24 cellular contexts compared by ENCODE assay signal in the genomic region with DNA sequence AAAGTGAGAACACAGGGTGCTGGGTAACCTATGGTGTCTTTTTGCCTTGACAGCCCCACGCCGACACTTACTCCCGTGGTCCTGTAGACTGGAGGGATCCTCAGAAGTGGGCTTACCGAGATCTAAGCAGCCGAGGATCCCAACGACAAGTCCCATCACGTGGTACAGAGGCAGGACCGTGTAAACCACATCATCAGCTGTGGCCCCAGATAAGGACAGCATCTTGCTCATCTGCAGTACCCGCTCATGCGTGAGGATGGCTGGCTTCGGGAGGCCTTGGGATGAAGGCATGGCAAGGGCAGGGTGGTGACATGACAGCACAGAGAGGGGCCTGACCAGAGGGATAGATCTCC. TPM values are rescaled to one million over a fixed set of nuclear protein-coding genes. Genes with fewer than 3 reads are reported as not detected.
DNase-seq lines count a peak whose midpoint lies in the region; ATAC-seq, FAIRE-seq and TF ChIP-seq lines count a peak whose summit lies in the region.
"Had no signal": no experiment of that assay in that cellular context is flagged by ENCODE, and none has a peak within 500 bp of the region (broad histone marks: within the 10 kb centered on the region; RNA-seq: fewer than 3 reads in every experiment).

No MANE protein-coding gene starts in this region.

- H3K36me3 ChIP-seq in right lobe of liver (no peaks in the 10 kb centered on the region), uterus (no peaks in the 10 kb centered on the region), small intestine (ENCODE audit: control insufficient read depth in 2 of 2, insufficient read depth in 2 of 2, low read length in 2 of 2) (no peaks in the 10 kb centered on the region)

- POLR2A ChIA-PET in MCF 10A (lab: Yijun Ruan, JAX) = no interaction called here

- H3K27ac ChIP-seq in right lobe of liver = peak overlapping the region; percentile 53 to 97 (median 92)
- H3K27ac ChIP-seq in uterus = no peak overlapping the region
- H3K27ac ChIP-seq in small intestine (ENCODE audit: low read depth in 1 of 2, low read length in 1 of 2) = no peak overlapping the region
- H3K27ac ChIP-seq: 22Rv1 had no signal

- no peak for DNase-seq in activated T-cell treated with anti-CD3 and anti-CD28 coated beads, Interleukin-2, amount 50 U/mL, for 72 hours
- DNase-seq in activated T-cell treated with anti-CD3 and anti-CD28 coated beads, Interleukin-2, amount 50 U/mL, for 48 hours = no peak
- DNase-seq in right lobe of liver = no peak
- DNase-seq in GM12892 (ENCODE audit: insufficient read length) = no peak
- DNase-seq in uterus = no peak
- no peak for DNase-seq in MCF 10A (ENCODE audit: unreplicated experiment)
- DNase-seq in small intestine = no peak
- DNase-seq: AML-193, COR-L47, GOT3, KG1, MV-4-11, NCI-H1694 treated with DMSO at 0.1 percent for 48 hours, NCI-H2107, NCI-H510A, NCI-H748 treated with DMSO at 0.1 percent for 48 hours, RPMI8226, SIG-M5 had no signal

- CTCF ChIA-PET in MCF 10A (lab: Yijun Ruan, JAX) = interaction anchor here (1.5 to 1.8 kb wide), 2 partner anchors 9 to 34 kb away, joined by 3 read pairs; partner anchors contain the start of gene TRIM28

- no peak for FAIRE-seq in GM12892 (lab: Jason Lieb, UNC)
- no peak for FAIRE-seq in small intestine (lab: Jason Lieb, UNC)
- FAIRE-seq: G401.6, GM12878 had no signal

- H3K4me1 ChIP-seq in right lobe of liver (peaks cover 0 to 68% (median 21%) of the 10 kb centered on the region in 4 donors), uterus (no peaks in the 10 kb centered on the region), small intestine (ENCODE audit: control insufficient read depth in 2 of 2, insufficient read depth in 1 of 2, low read depth in 1 of 2, low read length in 1 of 2) (peaks cover 4% of the 10 kb centered on the region in 2 donors)

- TF ChIP-seq CTCF in right lobe of liver (IDR thresholded peaks at IDR 0.05) (no peak), uterus (IDR thresholded peaks at IDR 0.05) (no peak), MCF 10A (IDR thresholded peaks at IDR 0.05; ENCODE audit: unreplicated experiment) (no peak)

- no peak for ATAC-seq in activated T-cell treated with anti-CD3 and anti-CD28 coated beads, Interleukin-2, amount 50 U/mL, for 72 hours (replicated peaks in 1 of 2)
- no peak for ATAC-seq in activated T-helper 17 cell treated with anti-CD3 and anti-CD28 coated beads, Interleukin-2, amount 50 U/mL, for 72 hours (replicated peaks)
- peak in 2 of 4 donors; percentile 0 for ATAC-seq in right lobe of liver
- ATAC-seq: GM12878, HCT116, SK-N-SH treated with all-trans-retinoic acid at 6 μM for 48 hours had no signal

- peak overlapping the region; percentile 22 for H3K27ac Mint-ChIP-seq in activated T-cell treated with anti-CD3 and anti-CD28 coated beads, Interleukin-2, amount 50 U/mL, for 72 hours
- H3K27ac Mint-ChIP-seq in activated T-helper 17 cell treated with anti-CD3 and anti-CD28 coated beads, Interleukin-2, amount 50 U/mL, for 72 hours = peak overlapping the region; percentile 41
- H3K27ac Mint-ChIP-seq in MCF 10A (ENCODE audit: low read depth, unreplicated experiment) = no peak overlapping the region

- peaks cover 0 to 6% of the 10 kb centered on the region in 2 donors for H3K36me3 Mint-ChIP-seq in activated T-cell treated with anti-CD3 and anti-CD28 coated beads, Interleukin-2, amount 50 U/mL, for 72 hours (ENCODE audit: insufficient read depth in 2 of 2)
- peaks cover 2% of the 10 kb centered on the region for H3K36me3 Mint-ChIP-seq in activated T-helper 17 cell treated with anti-CD3 and anti-CD28 coated beads, Interleukin-2, amount 50 U/mL, for 72 hours (ENCODE audit: low read depth)
- peaks cover 15% of the 10 kb centered on the region for H3K36me3 Mint-ChIP-seq in MCF 10A (ENCODE audit: insufficient read depth, unreplicated experiment)

- intact Hi-C loops in right lobe of liver (cut with DNase I) = no loop called here
- intact Hi-C loops in uterus (cut with DNase I; ENCODE audit: low total_unique reads) = no loop called here
- intact Hi-C loops in MCF 10A (cut with micrococcal nuclease) = no loop called here

- no TSS peak for BruUV-seq in MCF 10A (replicated peaks; lab: Mats Ljungman, UMichigan)

- H3K27me3 ChIP-seq in right lobe of liver (no peaks in the 10 kb centered on the region), uterus (no peaks in the 10 kb centered on the region), small intestine (ENCODE audit: control insufficient read depth in 2 of 2, insufficient read depth in 2 of 2, low read length in 2 of 2) (no peaks in the 10 kb centered on the region)

- H3K9me3 Mint-ChIP-seq in activated T-cell treated with anti-CD3 and anti-CD28 coated beads, Interleukin-2, amount 50 U/mL, for 72 hours = peaks cover 0 to 3% of the 10 kb centered on the region in 2 donors
- peaks cover 3% of the 10 kb centered on the region for H3K9me3 Mint-ChIP-seq in activated T-helper 17 cell treated with anti-CD3 and anti-CD28 coated beads, Interleukin-2, amount 50 U/mL, for 72 hours
- H3K9me3 Mint-ChIP-seq in MCF 10A (ENCODE audit: unreplicated experiment) = peaks cover 8% of the 10 kb centered on the region

- H3K4me3 Mint-ChIP-seq in activated T-cell treated with anti-CD3 and anti-CD28 coated beads, Interleukin-2, amount 50 U/mL, for 72 hours = no peak overlapping the region
- no peak overlapping the region for H3K4me3 Mint-ChIP-seq in activated T-helper 17 cell treated with anti-CD3 and anti-CD28 coated beads, Interleukin-2, amount 50 U/mL, for 72 hours
- H3K4me3 Mint-ChIP-seq in MCF 10A (ENCODE audit: unreplicated experiment) = no peak overlapping the region

- H3K4me3 ChIP-seq in right lobe of liver (peak overlapping the region in 2 of 3 donors; percentile 78 to 84), uterus (no peak overlapping the region), small intestine (ENCODE audit: low read depth in 1 of 2, low read length in 2 of 2) (no peak overlapping the region)
- H3K4me3 ChIP-seq: GM12878 had no signal

- 21% methylated on average over 10 of the region's 11 CpGs for WGBS in right lobe of liver (ENCODE audit: insufficient coverage, low coverage, low lambda C conversion rate, missing lambda C conversion rate)
- WGBS in small intestine, 3 donors = 86 to 91% (median 91%) methylated on average over 11 of the region's 11 CpGs

- H3K9me3 ChIP-seq in right lobe of liver (no peaks in the 10 kb centered on the region), uterus (no peaks in the 10 kb centered on the region), small intestine (ENCODE audit: control insufficient read depth, low read depth) (no peaks in the 10 kb centered on the region)

- H3K4me1 Mint-ChIP-seq in activated T-cell treated with anti-CD3 and anti-CD28 coated beads, Interleukin-2, amount 50 U/mL, for 72 hours (ENCODE audit: low read depth) = peaks cover 3% of the 10 kb centered on the region
- H3K4me1 Mint-ChIP-seq in activated T-helper 17 cell treated with anti-CD3 and anti-CD28 coated beads, Interleukin-2, amount 50 U/mL, for 72 hours = no peaks in the 10 kb centered on the region
- no peaks in the 10 kb centered on the region for H3K4me1 Mint-ChIP-seq in MCF 10A (ENCODE audit: insufficient read depth, unreplicated experiment)

- TF ChIP-seq POLR2A in right lobe of liver (IDR thresholded peaks at IDR 0.05) (no peak), GM12892 (IDR thresholded peaks at IDR 0.05; ENCODE audit: low read depth, low read length) (no peak), uterus (IDR thresholded peaks at IDR 0.05) (no peak)

- H3K27me3 Mint-ChIP-seq in activated T-cell treated with anti-CD3 and anti-CD28 coated beads, Interleukin-2, amount 50 U/mL, for 72 hours (ENCODE audit: low read depth) = no peaks in the 10 kb centered on the region
- H3K27me3 Mint-ChIP-seq in activated T-helper 17 cell treated with anti-CD3 and anti-CD28 coated beads, Interleukin-2, amount 50 U/mL, for 72 hours = no peaks in the 10 kb centered on the region
- H3K27me3 Mint-ChIP-seq in MCF 10A (ENCODE audit: insufficient read depth, unreplicated experiment) = no peaks in the 10 kb centered on the region

RNA-seq across cellular contexts. Expression of gene SLC27A5, which starts 2.1 kb away (rescaled TPM):
- 10 to 100 TPM; 12.8 to 17.7 TPM for total RNA-seq in activated T-cell treated with anti-CD3 and anti-CD28 coated beads, Interleukin-2, amount 50 U/mL, for 72 hours
- 10 to 100 TPM; 14.4 to 15.6 TPM for total RNA-seq in activated T-helper 17 cell treated with anti-CD3 and anti-CD28 coated beads, Interleukin-2, amount 50 U/mL, for 72 hours
- total RNA-seq in right lobe of liver (100 to 1,000 TPM; 107 to 737 (median 366) TPM), uterus (10 to 100 TPM in 1 of 4 donors, 1 to 10 TPM in 3; 1.8 to 10.2 (median 6.7) TPM), MCF 10A (2022) (14.7 and 22.5 TPM in 2 replicates)
- polyA plus RNA-seq in GM12892 (2012; ENCODE audit: missing spikeins) = 36.2 TPM
- polyA plus RNA-seq in small intestine = 10 to 100 TPM in 1 of 3 donors, 1 to 10 TPM in 2; 2.2 to 17.0 (median 5.1) TPM

RNA-seq across cellular contexts. Expression of gene ZBTB45, which starts 9.9 kb away (rescaled TPM):
- 10 to 100 TPM; 10.8 to 12.1 TPM for total RNA-seq in activated T-cell treated with anti-CD3 and anti-CD28 coated beads, Interleukin-2, amount 50 U/mL, for 72 hours
- 10 to 100 TPM; 11.0 to 14.3 TPM for total RNA-seq in activated T-helper 17 cell treated with anti-CD3 and anti-CD28 coated beads, Interleukin-2, amount 50 U/mL, for 72 hours
- total RNA-seq in right lobe of liver (1 to 10 TPM; 3.5 to 4.8 (median 4.3) TPM), uterus (10 to 100 TPM in 1 of 4 donors, 1 to 10 TPM in 2, under 1 TPM in 1; 0.88 to 17.8 (median 3.8) TPM), MCF 10A (2022) (12.8 and 15.0 TPM in 2 replicates)
- 3.1 TPM for polyA plus RNA-seq in GM12892 (2012; ENCODE audit: missing spikeins)
- 1 to 10 TPM; 4.7 to 7.9 (median 5.9) TPM for polyA plus RNA-seq in small intestine

RNA-seq across cellular contexts. Expression of gene ZNF446, which starts 33.6 kb away (rescaled TPM):
- total RNA-seq in activated T-cell treated with anti-CD3 and anti-CD28 coated beads, Interleukin-2, amount 50 U/mL, for 72 hours = 1 to 10 TPM; 8.5 TPM
- total RNA-seq in activated T-helper 17 cell treated with anti-CD3 and anti-CD28 coated beads, Interleukin-2, amount 50 U/mL, for 72 hours = 1 to 10 TPM; 5.8 to 6.2 TPM
- total RNA-seq in right lobe of liver (1 to 10 TPM; 1.4 to 5.4 (median 4.1) TPM), uterus (10 to 100 TPM in 3 of 4 donors, 1 to 10 TPM in 1; 1.8 to 18.7 (median 11.4) TPM), MCF 10A (2022) (8.3 and 10.3 TPM in 2 replicates)
- 4.9 TPM for polyA plus RNA-seq in GM12892 (2012; ENCODE audit: missing spikeins)
- 10 to 100 TPM in 1 of 3 donors, 1 to 10 TPM in 2; 7.3 to 11.4 (median 7.8) TPM for polyA plus RNA-seq in small intestine

RNA-seq across cellular contexts. Expression of gene TRIM28, which starts 34.2 kb away (rescaled TPM):
- 100 to 1,000 TPM; 351 to 473 TPM for total RNA-seq in activated T-cell treated with anti-CD3 and anti-CD28 coated beads, Interleukin-2, amount 50 U/mL, for 72 hours
- total RNA-seq in activated T-helper 17 cell treated with anti-CD3 and anti-CD28 coated beads, Interleukin-2, amount 50 U/mL, for 72 hours = 100 to 1,000 TPM; 336 to 455 TPM
- total RNA-seq in right lobe of liver = 100 to 1,000 TPM in 3 of 6 experiments, 10 to 100 TPM in 3; 75.4 to 106 (median 94.7) TPM
- polyA plus RNA-seq in GM12892 (2012; ENCODE audit: missing spikeins) = 283 TPM
- 100 to 1,000 TPM; 192 to 322 (median 280) TPM for total RNA-seq in uterus
- 236 and 290 TPM in 2 replicates for total RNA-seq in MCF 10A (2022)
- polyA plus RNA-seq in small intestine = 100 to 1,000 TPM; 151 to 200 (median 155) TPM

RNA-seq across cellular contexts. Expression of gene ZNF324, which starts 42.8 kb away (rescaled TPM):
- total RNA-seq in activated T-cell treated with anti-CD3 and anti-CD28 coated beads, Interleukin-2, amount 50 U/mL, for 72 hours = 1 to 10 TPM; 8.2 to 8.4 TPM
- total RNA-seq in activated T-helper 17 cell treated with anti-CD3 and anti-CD28 coated beads, Interleukin-2, amount 50 U/mL, for 72 hours = 1 to 10 TPM; 7.3 to 7.6 TPM
- total RNA-seq in right lobe of liver (1 to 10 TPM; 2.9 to 4.9 (median 3.8) TPM), uterus (10 to 100 TPM in 3 of 4 donors, 1 to 10 TPM in 1; 2.9 to 75.1 (median 27.1) TPM), MCF 10A (2022) (6.5 and 7.9 TPM in 2 replicates)
- 2.8 TPM for polyA plus RNA-seq in GM12892 (2012; ENCODE audit: missing spikeins)
- 1 to 10 TPM; 3.2 to 5.1 (median 3.4) TPM for polyA plus RNA-seq in small intestine

Comparison
In these comparisons a context has a peak if more than half of its experiments do, and no peak if none do; other contexts are left out.
1. H3K27ac ChIP-seq: peak in right lobe of liver (3 of 3); none in uterus (0 of 2) and small intestine (0 of 2).
2. H3K4me3 ChIP-seq: peak in right lobe of liver (2 of 3); none in uterus (0 of 2) and small intestine (0 of 2).